In the genomic region with DNA sequence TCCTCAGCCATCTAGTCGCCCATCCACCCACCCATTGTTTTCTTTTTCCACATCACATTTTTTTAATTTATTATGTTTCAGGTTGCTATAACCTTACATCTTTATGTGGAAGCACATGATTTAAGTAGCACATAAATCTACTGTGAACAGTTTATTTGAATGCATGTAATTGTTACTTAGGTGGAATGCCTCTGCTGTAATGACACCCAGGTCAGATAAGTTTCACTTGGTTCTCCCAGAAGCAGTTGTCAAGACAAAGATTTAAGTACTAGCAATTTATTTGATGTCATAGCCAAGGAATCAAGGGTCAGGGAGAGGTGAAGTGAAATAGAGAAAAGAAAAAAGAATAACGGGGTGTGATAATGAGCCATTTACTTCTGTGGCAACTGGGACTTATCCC, we compare ENCODE assay signal across 12 cellular contexts.
"Had no signal": no experiment of that assay in that cellular context is flagged by ENCODE, and none has a peak within 500 bp of the region (broad histone marks: within the 10 kb centered on the region; RNA-seq: fewer than 3 reads in every experiment).

No MANE protein-coding gene starts in this region.

- H3K27me3 Mint-ChIP-seq: activated T-cell treated with anti-CD3 and anti-CD28 coated beads, Interleukin-2, amount 50 U/mL, for 24 hours had no signal

- H3K27ac Mint-ChIP-seq: activated naive CD4-positive, alpha-beta T cell treated with anti-CD3 and anti-CD28 coated beads, Interleukin-2, amount 50 U/mL, for 72 hours; activated T-cell treated with anti-CD3 and anti-CD28 coated beads, Interleukin-2, amount 50 U/mL, for 24 hours; neural progenitor cell had no signal

- H3K4me3 Mint-ChIP-seq: activated T-cell treated with anti-CD3 and anti-CD28 coated beads, Interleukin-2, amount 50 U/mL, for 24 hours; neural progenitor cell had no signal

- DNase-seq: activated CD4-positive, alpha-beta T cell treated with anti-CD3 and anti-CD28 coated beads, Interleukin-2, amount 50 U/mL, for 4 hours; activated CD4-positive, CD25-positive, alpha-beta regulatory T cell treated with anti-CD3 and anti-CD28 coated beads, Interleukin-2, amount 50 U/mL, for 72 hours; activated effector memory CD4-positive, alpha-beta T cell treated with Interleukin-2 at 50 U/mL for 16 hours; activated T-cell treated with anti-CD3 and anti-CD28 coated beads, Interleukin-2, amount 50 U/mL, for 24 hours; left lung; mesenchymal stem cell; ovary; stimulated activated CD4-positive, alpha-beta T cell treated with anti-CD3 and anti-CD28 coated beads, Interleukin-4, amount 100 ng/mL, for 1 hour; stimulated activated CD8-positive, alpha-beta memory T cell treated with anti-CD3 and anti-CD28 coated beads, Interleukin-4, amount 100 ng/mL, for 48 hours; stimulated activated naive CD8-positive, alpha-beta T cell treated with anti-CD3 and anti-CD28 coated beads, Interleukin-15, Interleukin-2, amounts not matched to agents 100 U/mL and 50 U/mL, for 24 hours had no signal

- H3K36me3 Mint-ChIP-seq: neural progenitor cell had no signal
